In genomic region chr2:48305569-48305968, GRCh38 we compare ENCODE assay signal across 22 cellular contexts. TPM values are rescaled to one million over a fixed set of nuclear protein-coding genes. Genes with fewer than 3 reads are reported as not detected.
DNase-seq lines count a peak whose midpoint lies in the region; ATAC-seq and TF ChIP-seq lines count a peak whose summit lies in the region.
"Had no signal": no experiment of that assay in that cellular context is flagged by ENCODE, and none has a peak within 500 bp of the region (broad histone marks: within the 10 kb centered on the region; RNA-seq: fewer than 3 reads in every experiment).

No MANE protein-coding gene starts in this region.

- TF ChIP-seq POLR2A in lower leg skin (IDR thresholded peaks at IDR 0.05) = no peak

- DNase-seq in DMS 273 (lab: John Stamatoyannopoulos, UW; ENCODE audit: unreplicated experiment) (peak; percentile 23), DMS 273 treated with DMSO at 0.1 percent for 48 hours (lab: John Stamatoyannopoulos, UW) (no peak), G401 (ENCODE audit: low spot score) (peak; percentile 97), left kidney (ENCODE audit: low read depth, low spot score) (peak; percentile 18), lower leg skin (ENCODE audit: low spot score in 2 of 2) (no peak), middle frontal gyrus (ENCODE audit: extremely low spot score, low spot score) (no peak)
- DNase-seq: activated CD8-positive, alpha-beta memory T cell treated with anti-CD3 and anti-CD28 coated beads, Interleukin-2, amount 50 U/mL, for 48 hours; activated CD8-positive, alpha-beta T cell treated with anti-CD3 and anti-CD28 coated beads for 36 hours; amniotic stem cell; GOT3; HFFc6; KBM-7; mammary epithelial cell; nephron progenitor cell; SHP77 treated with DMSO at 0.1 percent for 48 hours; small intestine; stimulated activated naive CD8-positive, alpha-beta T cell treated with anti-CD3 and anti-CD28 coated beads, Interleukin-15, Interleukin-2, amounts not matched to agents 100 U/mL and 50 U/mL, for 24 hours had no signal

- 88 to 89% methylated on average over 4 of the region's 4 CpGs for WGBS in lower leg skin, 2 donors

- in situ Hi-C loops in G401 (cut with HindIII; ENCODE audit: low sequenced_read_pairs) = no loop called here

- intact Hi-C loops in lower leg skin (cut with DNase I; ENCODE audit: low total_unique reads) = no loop called here

- no peak overlapping the region for H3K4me3 ChIP-seq in lower leg skin (ENCODE audit: low read depth, poor library complexity, severe bottlenecking)
- H3K4me3 ChIP-seq: dorsolateral prefrontal cortex, hepatocyte had no signal

- H3K27ac ChIP-seq in VCaP = peak overlapping the region; percentile 70
- H3K27ac ChIP-seq: 22Rv1, hepatocyte had no signal

- no peak for ATAC-seq in GM21717 (IDR thresholded peaks at IDR 0.05; ENCODE audit: unreplicated experiment)
- ATAC-seq: activated CD8-positive, alpha-beta T cell treated with anti-CD3 and anti-CD28 coated beads for 36 hours; stimulated activated naive CD8-positive, alpha-beta T cell treated with anti-CD3 and anti-CD28 coated beads, Interleukin-15, Interleukin-2, amounts not matched to agents 100 U/mL and 50 U/mL, for 24 hours had no signal

- TF ChIP-seq CTCF in VCaP (conservative IDR thresholded peaks at IDR 0.05) (no peak), lower leg skin (IDR thresholded peaks at IDR 0.05) (no peak)

RNA-seq across cellular contexts. Expression of gene FOXN2, which starts 8.9 kb away (rescaled TPM):
- 22.5 and 52.8 TPM in 2 replicates for total RNA-seq in G401 (2014; rRNA removed; shearing (Covaris generic))
- total RNA-seq in lower leg skin = 10 to 100 TPM in 2 of 4 donors, 1 to 10 TPM in 2; 8.9 to 16.8 (median 11.3) TPM

Comparison
In these comparisons a context has a peak if more than half of its experiments do, and no peak if none do; other contexts are left out.
1. DNase-seq: peak in DMS 273 (single experiment), G401 (single experiment) and left kidney (single experiment); none in DMS 273 treated with DMSO at 0.1 percent for 48 hours (single experiment), lower leg skin (0 of 2) and middle frontal gyrus (single experiment).